ENCODE assay signal across 9 cellular contexts in the genomic region with DNA sequence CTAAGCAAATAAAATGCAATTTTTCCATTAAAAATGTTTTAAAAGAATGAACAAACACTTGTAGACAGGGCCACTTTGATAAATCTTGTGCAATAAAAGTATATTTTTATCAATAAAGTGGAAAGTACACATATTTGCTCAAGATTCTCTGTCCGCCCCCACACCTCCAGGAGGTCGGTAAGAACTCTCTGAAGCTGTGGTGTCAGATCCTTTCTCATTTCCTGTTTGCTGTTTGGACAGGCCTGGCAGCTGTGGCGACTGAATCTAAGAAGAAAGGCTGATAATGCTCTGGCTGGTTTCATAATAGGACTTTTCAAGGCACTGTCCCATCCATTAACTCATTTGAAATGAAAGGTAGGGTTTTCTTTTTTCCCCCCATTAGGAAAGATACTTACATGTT. TPM values are rescaled to one million over a fixed set of nuclear protein-coding genes. Genes with fewer than 3 reads are reported as not detected.
DNase-seq lines count a peak whose midpoint lies in the region; ATAC-seq and TF ChIP-seq lines count a peak whose summit lies in the region.
"Had no signal": no experiment of that assay in that cellular context is flagged by ENCODE, and none has a peak within 500 bp of the region (broad histone marks: within the 10 kb centered on the region; RNA-seq: fewer than 3 reads in every experiment).

No MANE protein-coding gene starts in this region.

- no peak overlapping the region for H3K4me3 ChIP-seq in GM12865 (ENCODE audit: low read depth, low read length)
- no peak overlapping the region for H3K4me3 ChIP-seq in naive thymus-derived CD4-positive, alpha-beta T cell (ENCODE audit: low read length)
- H3K4me3 ChIP-seq: heart right ventricle had no signal

- H3K9me3 Mint-ChIP-seq in activated CD4-positive, alpha-beta T cell treated with anti-CD3 and anti-CD28 coated beads, Interleukin-2, amount 10 ng/mL, durations not matched to agents 24 days and 14 days: no peaks in the 10 kb centered on the region
- no peaks in the 10 kb centered on the region for H3K9me3 Mint-ChIP-seq in naive thymus-derived CD4-positive, alpha-beta T cell

- no peak overlapping the region for H3K27ac Mint-ChIP-seq in activated CD4-positive, alpha-beta T cell treated with anti-CD3 and anti-CD28 coated beads, Interleukin-2, amount 10 ng/mL, durations not matched to agents 24 days and 14 days
- peak overlapping the region in 4 of 9 donors; percentile 0 to 45 (median 26) for H3K27ac Mint-ChIP-seq in naive thymus-derived CD4-positive, alpha-beta T cell

- H3K4me3 Mint-ChIP-seq in activated CD4-positive, alpha-beta T cell treated with anti-CD3 and anti-CD28 coated beads, Interleukin-2, amount 10 ng/mL, durations not matched to agents 24 days and 14 days: no peak overlapping the region
- peak overlapping the region in 5 of 10 donors; percentile 17 to 52 (median 26) for H3K4me3 Mint-ChIP-seq in naive thymus-derived CD4-positive, alpha-beta T cell

- peaks cover 0 to 7% of the 10 kb centered on the region in 2 donors for H3K4me1 ChIP-seq in naive thymus-derived CD4-positive, alpha-beta T cell (ENCODE audit: control insufficient read depth in 2 of 2, insufficient read depth in 2 of 2, low read length in 2 of 2)

- no peaks in the 10 kb centered on the region for H3K27me3 ChIP-seq in naive thymus-derived CD4-positive, alpha-beta T cell (ENCODE audit: control insufficient read depth in 2 of 2, insufficient read depth in 2 of 2, low read length in 2 of 2)
- H3K27me3 ChIP-seq: heart right ventricle had no signal

- no peaks in the 10 kb centered on the region for H3K36me3 ChIP-seq in naive thymus-derived CD4-positive, alpha-beta T cell (ENCODE audit: control insufficient read depth in 2 of 3, insufficient read depth in 3 of 3, low read length in 3 of 3)
- H3K36me3 ChIP-seq: heart right ventricle had no signal

- intact Hi-C loops in activated CD4-positive, alpha-beta T cell treated with anti-CD3 and anti-CD28 coated beads, Interleukin-2, amount 10 ng/mL, durations not matched to agents 24 days and 14 days (cut with micrococcal nuclease): loop anchor here (10.0 kb wide), 3 partner anchors 76 to 276 kb away; partner anchors contain the start of gene PON3
- intact Hi-C loops in naive thymus-derived CD4-positive, alpha-beta T cell (cut with micrococcal nuclease): no loop called here

- no peaks in the 10 kb centered on the region for H3K27me3 Mint-ChIP-seq in activated CD4-positive, alpha-beta T cell treated with anti-CD3 and anti-CD28 coated beads, Interleukin-2, amount 10 ng/mL, durations not matched to agents 24 days and 14 days
- no peaks in the 10 kb centered on the region for H3K27me3 Mint-ChIP-seq in naive thymus-derived CD4-positive, alpha-beta T cell

- DNase-seq in GM12865 (ENCODE audit: low read depth) (peak; percentile 67), HT1080 (ENCODE audit: low read depth) (peak; percentile 49), RPMI7951 (ENCODE audit: low read depth) (peak; percentile 62), iPS-NIHi11 (ENCODE audit: low spot score) (peak; percentile 15), SK-N-DZ (ENCODE audit: low spot score) (no peak)
- DNase-seq in activated CD4-positive, alpha-beta T cell treated with anti-CD3 and anti-CD28 coated beads, Interleukin-2, amount 10 ng/mL, durations not matched to agents 24 days and 14 days: no peak
- no peak for DNase-seq in naive thymus-derived CD4-positive, alpha-beta T cell

- CTCF ChIA-PET in naive thymus-derived CD4-positive, alpha-beta T cell (lab: Charles Lee): no interaction called here

- TF ChIP-seq CTCF in GM12865 (IDR thresholded peaks at IDR 0.05; ENCODE audit: insufficient read depth, low read depth, low read length, missing control alignments): no peak

- no peak overlapping the region for H3K27ac ChIP-seq in naive thymus-derived CD4-positive, alpha-beta T cell (ENCODE audit: low read depth, low read length)

- no peaks in the 10 kb centered on the region for H3K36me3 Mint-ChIP-seq in activated CD4-positive, alpha-beta T cell treated with anti-CD3 and anti-CD28 coated beads, Interleukin-2, amount 10 ng/mL, durations not matched to agents 24 days and 14 days (ENCODE audit: low read depth)
- no peaks in the 10 kb centered on the region for H3K36me3 Mint-ChIP-seq in naive thymus-derived CD4-positive, alpha-beta T cell

- POLR2A ChIA-PET in naive thymus-derived CD4-positive, alpha-beta T cell (lab: Charles Lee): no interaction called here

- peak; percentile 99 for ATAC-seq in GM21576 (IDR thresholded peaks at IDR 0.05; ENCODE audit: unreplicated experiment)
- no peak for ATAC-seq in naive thymus-derived CD4-positive, alpha-beta T cell

- peaks cover 7% of the 10 kb centered on the region for H3K4me1 Mint-ChIP-seq in activated CD4-positive, alpha-beta T cell treated with anti-CD3 and anti-CD28 coated beads, Interleukin-2, amount 10 ng/mL, durations not matched to agents 24 days and 14 days
- peaks cover 10 to 26% (median 15%) of the 10 kb centered on the region in 7 donors for H3K4me1 Mint-ChIP-seq in naive thymus-derived CD4-positive, alpha-beta T cell

- H3K9me3 ChIP-seq in naive thymus-derived CD4-positive, alpha-beta T cell (ENCODE audit: control insufficient read depth in 2 of 3, low read length in 3 of 3): no peaks in the 10 kb centered on the region
- H3K9me3 ChIP-seq: heart right ventricle had no signal

RNA-seq across cellular contexts. Expression of gene ASB4, which starts 15.3 kb away (rescaled TPM):
- not detected in 2 replicates for total RNA-seq in HT1080 (2014; rRNA removed; shearing (Covaris generic))
- not detected in 2 replicates for polyA plus RNA-seq in HT1080 (2015; cell fraction: cytosol; rRNA removed)
- not detected in 2 replicates for polyA plus RNA-seq in HT1080 (2015; cell fraction: nucleus; rRNA removed)
- 0.12 and 0.39 TPM in 2 replicates for total RNA-seq in RPMI7951 (2014; rRNA removed; shearing (Covaris generic))
- total RNA-seq in activated CD4-positive, alpha-beta T cell treated with anti-CD3 and anti-CD28 coated beads, Interleukin-2, amount 10 ng/mL, durations not matched to agents 24 days and 14 days: not detected in 2 replicates
- 0.08 and 0.12 TPM in 2 replicates for polyA plus RNA-seq in SK-N-DZ (2014; cell fraction: cytosol; rRNA removed)
- polyA plus RNA-seq in SK-N-DZ (2014; cell fraction: nucleus; rRNA removed): 0.05 TPM in 2 replicates
- total RNA-seq in naive thymus-derived CD4-positive, alpha-beta T cell: not detected
- not detected for polyA plus RNA-seq in naive thymus-derived CD4-positive, alpha-beta T cell

RNA-seq across cellular contexts. Expression of gene PON2, which starts 35.6 kb away (rescaled TPM):
- 79.0 and 86.7 TPM in 2 replicates for total RNA-seq in HT1080 (2014; rRNA removed; shearing (Covaris generic))
- 83.2 and 94.2 TPM in 2 replicates for polyA plus RNA-seq in HT1080 (2015; cell fraction: cytosol; rRNA removed)
- polyA plus RNA-seq in HT1080 (2015; cell fraction: nucleus; rRNA removed): 138 and 139 TPM in 2 replicates
- 164 and 183 TPM in 2 replicates for total RNA-seq in RPMI7951 (2014; rRNA removed; shearing (Covaris generic))
- total RNA-seq in activated CD4-positive, alpha-beta T cell treated with anti-CD3 and anti-CD28 coated beads, Interleukin-2, amount 10 ng/mL, durations not matched to agents 24 days and 14 days: 2.4 and 3.7 TPM in 2 replicates
- 11.8 and 13.3 TPM in 2 replicates for polyA plus RNA-seq in SK-N-DZ (2014; cell fraction: cytosol; rRNA removed)
- polyA plus RNA-seq in SK-N-DZ (2014; cell fraction: nucleus; rRNA removed): 27.6 and 31.9 TPM in 2 replicates
- 10 to 100 TPM in 2 of 5 experiments, 1 to 10 TPM in 3; 2.9 to 11.3 (median 8.3) TPM for total RNA-seq in naive thymus-derived CD4-positive, alpha-beta T cell
- polyA plus RNA-seq in naive thymus-derived CD4-positive, alpha-beta T cell: 1 to 10 TPM; 1.6 to 4.0 TPM

Comparison
In these comparisons a context has a peak if more than half of its experiments do, and no peak if none do; other contexts are left out.
1. DNase-seq: peak in GM12865 (single experiment), HT1080 (single experiment), RPMI7951 (single experiment) and iPS-NIHi11 (single experiment); none in activated CD4-positive, alpha-beta T cell treated with anti-CD3 and anti-CD28 coated beads, Interleukin-2, amount 10 ng/mL, durations not matched to agents 24 days and 14 days (single experiment), SK-N-DZ (single experiment) and naive thymus-derived CD4-positive, alpha-beta T cell (0 of 9).